Comparison of ENCODE assay signal across 19 cellular contexts in the genomic region with DNA sequence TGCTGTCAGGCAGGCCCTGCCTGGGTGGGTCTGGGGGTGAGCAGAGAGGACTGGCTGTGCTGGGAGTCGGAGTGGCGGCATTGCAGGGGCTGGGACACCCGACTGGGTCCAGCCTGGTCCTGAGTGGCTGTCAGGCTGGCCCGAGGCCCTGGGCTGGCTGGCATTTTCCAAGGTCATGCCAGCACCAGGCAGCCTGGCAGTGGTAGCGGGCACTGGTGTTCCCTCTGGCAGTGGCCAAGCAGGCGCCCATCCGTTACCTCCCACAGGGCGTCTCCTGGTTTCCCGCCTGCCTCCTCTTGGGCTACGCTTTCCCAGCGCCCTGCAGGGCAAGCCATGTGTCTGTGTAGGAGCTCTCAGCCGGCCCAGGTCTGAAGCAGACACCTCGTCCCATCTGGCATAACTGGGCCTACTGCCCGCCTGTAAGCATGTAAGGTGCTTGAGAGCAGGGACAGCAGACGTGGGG. TPM values are rescaled to one million over a fixed set of nuclear protein-coding genes. Genes with fewer than 3 reads are reported as not detected.
DNase-seq lines count a peak whose midpoint lies in the region; ATAC-seq and TF ChIP-seq lines count a peak whose summit lies in the region.
"Had no signal": no experiment of that assay in that cellular context is flagged by ENCODE, and none has a peak within 500 bp of the region (broad histone marks: within the 10 kb centered on the region; RNA-seq: fewer than 3 reads in every experiment).

No MANE protein-coding gene starts in this region.

- no peaks in the 10 kb centered on the region for H3K9me3 ChIP-seq in right lobe of liver
- H3K9me3 ChIP-seq: sigmoid colon had no signal

- 70% methylated on average over 2 of the region's 15 CpGs for WGBS in right lobe of liver (ENCODE audit: insufficient coverage, low coverage, low lambda C conversion rate, missing lambda C conversion rate)

- peak; percentile 93 for DNase-seq in DMS 273 treated with DMSO at 0.1 percent for 48 hours (lab: John Stamatoyannopoulos, UW)
- peak; percentile 86 for DNase-seq in NCI-H446 treated with DMSO at 0.1 percent for 48 hours (lab: John Stamatoyannopoulos, UW)
- DNase-seq in coronary artery (ENCODE audit: low spot score): no peak
- DNase-seq in right lobe of liver: peak; percentile 58 to 80 (median 73)
- no peak for DNase-seq in DMS153 treated with DMSO at 0.1 percent for 48 hours (lab: John Stamatoyannopoulos, UW; ENCODE audit: unreplicated experiment)
- no peak for DNase-seq in T-helper 1 cell
- DNase-seq: activated CD4-positive, alpha-beta T cell treated with anti-CD3 and anti-CD28 coated beads, Interleukin-2, amount 50 U/mL, for 1 hour; activated naive CD4-positive, alpha-beta T cell treated with Interleukin-2 at 50 U/mL for 16 hours; CD8-positive, alpha-beta memory T cell; NCI-H226; sigmoid colon; stimulated activated CD4-positive, alpha-beta T cell treated with anti-CD3 and anti-CD28 coated beads, Interleukin-2, amount 100 ng/mL, for 24 hours; T-cell had no signal

- H3K27ac ChIP-seq in coronary artery: peak overlapping the region; percentile 0 to 68
- H3K27ac ChIP-seq in right lobe of liver: no peak overlapping the region
- H3K27ac ChIP-seq: sigmoid colon had no signal

- H3K4me3 ChIP-seq in coronary artery: no peak overlapping the region
- H3K4me3 ChIP-seq in right lobe of liver: no peak overlapping the region
- H3K4me3 ChIP-seq: lung, sigmoid colon had no signal

- ATAC-seq in right lobe of liver (peak; percentile 65 to 78 (median 69)), GM19395 (IDR thresholded peaks at IDR 0.05; ENCODE audit: unreplicated experiment) (no peak), HG02938 (IDR thresholded peaks at IDR 0.05; ENCODE audit: unreplicated experiment) (no peak)
- ATAC-seq: T-cell had no signal

- peaks cover 0 to 24% (median 3%) of the 10 kb centered on the region in 4 donors for H3K4me1 ChIP-seq in right lobe of liver

- TF ChIP-seq CTCF in coronary artery (IDR thresholded peaks at IDR 0.05) (no peak), right lobe of liver (IDR thresholded peaks at IDR 0.05) (no peak)

- H3K36me3 ChIP-seq in right lobe of liver: no peaks in the 10 kb centered on the region
- H3K36me3 ChIP-seq: sigmoid colon had no signal

- intact Hi-C loops in right lobe of liver (cut with DNase I): no loop called here

- no peaks in the 10 kb centered on the region for H3K27me3 ChIP-seq in right lobe of liver

- no peak for TF ChIP-seq POLR2A in right lobe of liver (IDR thresholded peaks at IDR 0.05)

RNA-seq across cellular contexts. Expression of gene PKMYT1, which starts 5.7 kb away (rescaled TPM):
- 1 to 10 TPM in 5 of 6 experiments, under 1 TPM in 1; 0.68 to 6.5 (median 1.7) TPM for total RNA-seq in right lobe of liver

RNA-seq across cellular contexts. Expression of gene PAQR4, which starts 16.8 kb away (rescaled TPM):
- total RNA-seq in right lobe of liver: 1 to 10 TPM in 4 of 6 experiments, under 1 TPM in 2; 0.93 to 6.1 (median 3.3) TPM

RNA-seq across cellular contexts. Expression of gene KREMEN2, which starts 21.8 kb away (rescaled TPM):
- total RNA-seq in right lobe of liver: not detected
- total RNA-seq: CD8-positive, alpha-beta memory T cell; chondrocyte; osteoblast; sigmoid colon had no signal

RNA-seq across cellular contexts. Expression of gene CLDN9, which starts 26.8 kb away (rescaled TPM):
- 1 to 10 TPM in 2 of 6 experiments, under 1 TPM in 4; 0.25 to 1.7 (median 0.92) TPM for total RNA-seq in right lobe of liver
- total RNA-seq: CD8-positive, alpha-beta memory T cell; chondrocyte; HT1080; osteoblast; sigmoid colon had no signal

RNA-seq across cellular contexts. Expression of gene CLDN6, which starts 32.1 kb away (rescaled TPM):
- total RNA-seq in right lobe of liver: 1 to 10 TPM in 1 of 6 experiments, not detected in 5; 2.9 TPM
- total RNA-seq: CD8-positive, alpha-beta memory T cell; HT1080; sigmoid colon had no signal

Comparison
In these comparisons a context has a peak if more than half of its experiments do, and no peak if none do; other contexts are left out.
1. DNase-seq: peak in DMS 273 treated with DMSO at 0.1 percent for 48 hours (single experiment), NCI-H446 treated with DMSO at 0.1 percent for 48 hours (single experiment) and right lobe of liver (3 of 3); none in coronary artery (single experiment), DMS153 treated with DMSO at 0.1 percent for 48 hours (single experiment) and T-helper 1 cell (0 of 5).
2. H3K27ac ChIP-seq: peak in coronary artery (2 of 2); none in right lobe of liver (0 of 3).
3. ATAC-seq: peak in right lobe of liver (4 of 4); none in GM19395 (single experiment) and HG02938 (single experiment).